In the genomic region with DNA sequence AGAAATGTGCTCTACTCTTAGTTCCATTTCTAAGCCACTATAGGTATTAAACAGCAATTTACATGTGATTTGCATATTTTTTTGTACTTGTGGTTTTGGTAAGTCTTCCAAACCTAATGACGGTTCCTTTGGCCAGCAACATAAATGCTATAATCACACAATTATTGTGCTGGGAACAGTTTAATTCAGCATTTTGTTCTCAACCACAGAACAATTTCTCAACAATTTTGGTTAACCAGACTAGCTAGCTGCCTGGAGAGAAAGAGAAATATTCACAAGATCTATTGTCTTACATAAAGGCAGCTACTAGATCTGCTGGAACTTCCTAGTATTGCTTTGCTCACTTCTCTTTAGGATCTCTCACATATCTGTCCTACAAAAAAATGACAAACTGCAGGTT, we compare ENCODE assay signal across 17 cellular contexts.
"Had no signal": no experiment of that assay in that cellular context is flagged by ENCODE, and none has a peak within 500 bp of the region (broad histone marks: within the 10 kb centered on the region; RNA-seq: fewer than 3 reads in every experiment).

No MANE protein-coding gene starts in this region.

- DNase-seq: activated B cell treated with CpG ODN at 0.5 μM for 24 hours; activated CD4-positive, alpha-beta T cell treated with anti-CD3 and anti-CD28 coated beads for 48 hours; activated CD8-positive, alpha-beta T cell treated with anti-CD3 and anti-CD28 coated beads for 36 hours; activated effector memory CD4-positive, alpha-beta T cell treated with anti-CD3 and anti-CD28 coated beads, Interleukin-2, amount 50 U/mL, for 16 hours; activated T-cell treated with anti-CD3 and anti-CD28 coated beads, Interleukin-2, amount 50 U/mL, for 48 hours; adrenal gland; brain microvascular endothelial cell; hippocampal formation; left ventricle myocardium inferior; mucosa of descending colon; naive thymus-derived CD4-positive, alpha-beta T cell; pancreas; stimulated activated CD4-positive, alpha-beta T cell treated with anti-CD3 and anti-CD28 coated beads, Interleukin-1b, Interleukin-23, amount 100 ng/mL, for 48 hours; stomach had no signal

- H3K27ac ChIP-seq: adrenal gland, brain microvascular endothelial cell, coronary artery, left ventricle myocardium inferior, pancreas, stomach, thoracic aorta had no signal

- H3K27me3 ChIP-seq: adrenal gland, brain microvascular endothelial cell, pancreas, stomach had no signal

- H3K4me3 ChIP-seq: adrenal gland, coronary artery, left ventricle myocardium inferior, mucosa of descending colon, pancreas, stomach, thoracic aorta had no signal

- H3K4me1 ChIP-seq: adrenal gland, left ventricle myocardium inferior, pancreas, stomach had no signal

- H3K36me3 ChIP-seq: adrenal gland, brain microvascular endothelial cell, left ventricle myocardium inferior, pancreas, stomach, thoracic aorta had no signal

- H3K9me3 ChIP-seq: mucosa of descending colon, pancreas, stomach, thoracic aorta had no signal

- ATAC-seq: activated CD8-positive, alpha-beta T cell treated with anti-CD3 and anti-CD28 coated beads for 36 hours; esophagus mucosa; mucosa of descending colon; naive thymus-derived CD4-positive, alpha-beta T cell had no signal
